14 cellular contexts compared by ENCODE assay signal in the genomic region with DNA sequence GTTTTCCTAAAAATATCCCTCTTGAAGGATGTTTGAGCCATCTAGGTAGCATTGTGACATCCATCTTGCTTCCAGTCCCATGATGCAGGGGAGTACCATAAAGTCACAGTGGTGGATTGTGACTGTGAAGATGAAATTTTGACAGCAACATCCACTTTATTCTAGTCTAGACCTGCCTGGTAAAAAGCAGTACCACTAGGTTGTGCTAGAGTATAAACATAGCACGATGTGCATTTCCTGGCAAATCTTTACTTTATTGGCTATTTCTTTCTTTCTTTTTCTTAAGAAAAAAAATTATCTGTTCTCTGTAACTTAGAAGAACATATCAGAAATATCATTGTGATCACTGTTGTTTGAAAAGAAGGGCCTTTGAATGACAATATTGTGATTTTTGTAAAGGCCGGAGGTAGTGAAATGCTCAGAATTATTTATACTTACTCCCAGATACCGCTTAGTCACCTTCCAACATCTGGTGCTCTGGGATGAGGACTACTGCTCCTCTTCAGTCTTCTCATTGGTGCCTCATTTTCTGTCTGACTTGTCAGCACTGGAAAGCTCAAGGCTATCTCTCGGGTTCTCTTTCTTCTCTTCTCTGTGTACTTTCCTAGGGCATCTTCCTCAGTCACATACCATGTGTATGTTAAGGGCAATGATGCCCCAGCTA. TPM values are rescaled to one million over a fixed set of nuclear protein-coding genes. Genes with fewer than 3 reads are reported as not detected.
DNase-seq lines count a peak whose midpoint lies in the region; ATAC-seq, FAIRE-seq and TF ChIP-seq lines count a peak whose summit lies in the region.
"Had no signal": no experiment of that assay in that cellular context is flagged by ENCODE, and none has a peak within 500 bp of the region (broad histone marks: within the 10 kb centered on the region; RNA-seq: fewer than 3 reads in every experiment).

No MANE protein-coding gene starts in this region.

- no peak overlapping the region for H4K91ac ChIP-seq in neuronal stem cell (ENCODE audit: low read depth, low read length, poor library complexity)

- no peak overlapping the region for H3K23ac ChIP-seq in mesendoderm (ENCODE audit: low read length)
- no peak overlapping the region for H3K23ac ChIP-seq in neuronal stem cell (ENCODE audit: low read depth, low read length, poor library complexity)

- no peak overlapping the region for H2AFZ ChIP-seq in HepG2 (ENCODE audit: low read length)
- H2AFZ ChIP-seq in neuronal stem cell (ENCODE audit: low read length) = no peak overlapping the region

- H3K56ac ChIP-seq in mesendoderm (ENCODE audit: low read length) = no peak overlapping the region

- DNase-seq in HepG2 (ENCODE audit: low spot score) (no peak), right lobe of liver (no peak), WERI-Rb-1 (no peak), mesendoderm (peak; percentile 18), occipital lobe (lab: John Stamatoyannopoulos, UW) (no peak), neuronal stem cell (ENCODE audit: low spot score) (no peak)
- DNase-seq: naive B cell, SHP77, trophoblast cell had no signal

- FAIRE-seq in HepG2 (lab: Jason Lieb, UNC) = no peak
- FAIRE-seq: islet of Langerhans had no signal

- H3K9me3 ChIP-seq in HepG2 (ENCODE audit: low read length) (no peaks in the 10 kb centered on the region), right lobe of liver (no peaks in the 10 kb centered on the region), WERI-Rb-1 (ENCODE audit: severe bottlenecking) (no peaks in the 10 kb centered on the region), neuronal stem cell (replicated peaks in 1 of 2; ENCODE audit: control insufficient read depth in 2 of 2, insufficient read depth in 1 of 2, low read depth in 1 of 2, low read length in 2 of 2) (no peaks in the 10 kb centered on the region)

- H4K20me1 ChIP-seq in HepG2 (ENCODE audit: insufficient read depth, low read length) = no peaks in the 10 kb centered on the region

- in situ Hi-C loops in HepG2 (cut with HindIII; ENCODE audit: extremely low pct_ligation_motif_present, low pct_unique_long_range_greater_than_20kb) = no loop called here

- H2BK5ac ChIP-seq in mesendoderm (ENCODE audit: low read length) = no peak overlapping the region
- H2BK5ac ChIP-seq in neuronal stem cell (ENCODE audit: low read length) = no peak overlapping the region

- H3K4me2 ChIP-seq in HepG2 (ENCODE audit: low read depth, low read length) (no peak overlapping the region), mesendoderm (ENCODE audit: low read length) (no peak overlapping the region), neuronal stem cell (ENCODE audit: insufficient read depth, low read length, poor library complexity, severe bottlenecking) (no peak overlapping the region)

- ATAC-seq in HepG2 = no peak
- no peak for ATAC-seq in right lobe of liver
- no peak for ATAC-seq in HG03097 (IDR thresholded peaks at IDR 0.05; ENCODE audit: low FRiP score, unreplicated experiment)
- no peak for ATAC-seq in HG02981 (IDR thresholded peaks at IDR 0.05; ENCODE audit: unreplicated experiment)
- ATAC-seq: activated naive CD4-positive, alpha-beta T cell treated with anti-CD3 and anti-CD28 coated beads, Interleukin-2, amount 50 U/mL, for 72 hours had no signal

- H3K79me2 ChIP-seq in HepG2 (ENCODE audit: insufficient read depth, low read length) (no peaks in the 10 kb centered on the region), mesendoderm (ENCODE audit: control insufficient read depth, insufficient read depth, low read length) (no peaks in the 10 kb centered on the region)

- POLR2A ChIA-PET in HepG2 (lab: Yijun Ruan, JAX) = no interaction called here

- no peak overlapping the region for H2AK5ac ChIP-seq in mesendoderm (ENCODE audit: low read length)
- H2AK5ac ChIP-seq in neuronal stem cell (ENCODE audit: low read depth, low read length) = no peak overlapping the region

- no peaks in the 10 kb centered on the region for H3K79me1 ChIP-seq in mesendoderm (ENCODE audit: low read length)
- H3K79me1 ChIP-seq in neuronal stem cell (ENCODE audit: low read depth, low read length) = no peaks in the 10 kb centered on the region

- H3K9ac ChIP-seq in HepG2 (ENCODE audit: insufficient read depth, low read depth, low read length) (no peak overlapping the region), mesendoderm (ENCODE audit: low read length) (no peak overlapping the region), neuronal stem cell (ENCODE audit: low read depth, low read length, poor library complexity) (no peak overlapping the region)

- H3K4me3 ChIP-seq in HepG2 (replicated peaks in 1 of 3; ENCODE audit: insufficient read depth in 1 of 3, low read depth in 2 of 3, low read length in 3 of 3) (no peak overlapping the region), right lobe of liver (no peak overlapping the region), WERI-Rb-1 (ENCODE audit: low read depth, low read length) (no peak overlapping the region), mesendoderm (ENCODE audit: low read length) (no peak overlapping the region), neuronal stem cell (ENCODE audit: low read length in 2 of 2) (no peak overlapping the region)
- H3K4me3 ChIP-seq: coronary artery had no signal

- H3K4ac ChIP-seq in mesendoderm (ENCODE audit: low read depth, low read length) (no peak overlapping the region), neuronal stem cell (ENCODE audit: low read length) (no peak overlapping the region)

- H2BK12ac ChIP-seq in neuronal stem cell (ENCODE audit: low read length) = no peak overlapping the region

- WGBS in HepG2 (ENCODE audit: low lambda C conversion rate) = 14% methylated on average over 4 of the region's 4 CpGs
- 43% methylated on average over 4 of the region's 4 CpGs for WGBS in right lobe of liver (ENCODE audit: insufficient coverage, low coverage, low lambda C conversion rate, missing lambda C conversion rate)
- WGBS in mesendoderm (ENCODE audit: extremely low coverage, insufficient coverage, low lambda C conversion rate) = no CpG with 5 or more reads among the region's 4 CpGs
- no CpG with 5 or more reads among the region's 4 CpGs for WGBS in neuronal stem cell (ENCODE audit: extremely low coverage in 2 of 2, insufficient read length in 2 of 2, insufficient replicate concordance in 1 of 2), 2 donors

- H3K27me3 ChIP-seq in HepG2 (ENCODE audit: control insufficient read depth in 1 of 2, insufficient read depth in 2 of 2, low read length in 2 of 2) (no peaks in the 10 kb centered on the region), right lobe of liver (no peaks in the 10 kb centered on the region), WERI-Rb-1 (ENCODE audit: insufficient read depth, low read depth, severe bottlenecking) (no peaks in the 10 kb centered on the region), mesendoderm (ENCODE audit: insufficient read depth, low read length, poor library complexity) (no peaks in the 10 kb centered on the region), neuronal stem cell (ENCODE audit: control insufficient read depth in 3 of 3, insufficient read depth in 3 of 3, low read depth in 1 of 3, low read length in 3 of 3) (no peaks in the 10 kb centered on the region)

- no peak for TF ChIP-seq CTCF in HepG2 (CRISPR knock-in tag; IDR thresholded peaks at IDR 0.05)
- no peak for TF ChIP-seq CTCF in right lobe of liver (IDR thresholded peaks at IDR 0.05)
- peak; percentile 54 for TF ChIP-seq CTCF in WERI-Rb-1 (IDR thresholded peaks at IDR 0.05; ENCODE audit: low read depth, low read length)

- TF ChIP-seq POLR2A in HepG2 (IDR thresholded peaks at IDR 0.05; ENCODE audit: insufficient read depth in 1 of 2, low read depth in 2 of 2, low read length in 2 of 2) (no peak), right lobe of liver (IDR thresholded peaks at IDR 0.05) (no peak)

- H3K36me3 ChIP-seq in HepG2 (replicated peaks in 1 of 2; ENCODE audit: control insufficient read depth in 1 of 2, insufficient read depth in 2 of 2, low read length in 2 of 2) (no peaks in the 10 kb centered on the region), right lobe of liver (no peaks in the 10 kb centered on the region), WERI-Rb-1 (no peaks in the 10 kb centered on the region), mesendoderm (ENCODE audit: control insufficient read depth, insufficient read depth, low read length) (no peaks in the 10 kb centered on the region), neuronal stem cell (replicated peaks in 1 of 2; ENCODE audit: control insufficient read depth in 2 of 2, insufficient read depth in 2 of 2, low read length in 2 of 2) (no peaks in the 10 kb centered on the region)

- H3K4me1 ChIP-seq in HepG2 (ENCODE audit: insufficient read depth, low read length) = no peaks in the 10 kb centered on the region
- no peaks in the 10 kb centered on the region for H3K4me1 ChIP-seq in right lobe of liver
- H3K4me1 ChIP-seq in mesendoderm (ENCODE audit: control insufficient read depth, low read depth, low read length) = no peaks in the 10 kb centered on the region
- H3K4me1 ChIP-seq in neuronal stem cell (ENCODE audit: control insufficient read depth in 2 of 2, insufficient read depth in 1 of 2, low read depth in 1 of 2, low read length in 2 of 2) = no peaks in the 10 kb centered on the region

- H2BK120ac ChIP-seq in mesendoderm (ENCODE audit: low read depth, low read length) = no peak overlapping the region
- H2BK120ac ChIP-seq in neuronal stem cell (ENCODE audit: low read depth, low read length) = no peak overlapping the region

- BruUV-seq in HepG2 (replicated peaks; lab: Mats Ljungman, UMichigan) = no TSS peak

- H4K8ac ChIP-seq in mesendoderm (ENCODE audit: low read depth, low read length) (no peak overlapping the region), neuronal stem cell (ENCODE audit: low read depth, low read length) (no peak overlapping the region)

- no peak overlapping the region for H2BK15ac ChIP-seq in mesendoderm (replicated peaks; ENCODE audit: low read depth)
- H2BK15ac ChIP-seq in neuronal stem cell (ENCODE audit: low read length) = no peak overlapping the region

- H4K5ac ChIP-seq in mesendoderm (ENCODE audit: low read length) = no peak overlapping the region

- no peak overlapping the region for H3K18ac ChIP-seq in mesendoderm (ENCODE audit: low read length)
- H3K18ac ChIP-seq in neuronal stem cell (ENCODE audit: low read length) = no peak overlapping the region

- TF ChIP-seq RAD21 in HepG2 (CRISPR knock-in tag; IDR thresholded peaks at IDR 0.05) = no peak

- intact Hi-C loops in HepG2 (cut with micrococcal nuclease; ENCODE audit: unreplicated experiment) (no loop called here), right lobe of liver (cut with DNase I) (no loop called here)

- CTCF ChIA-PET in HepG2 (lab: Yijun Ruan, JAX; ENCODE audit: low intra/inter-chr PET ratio, low total read pairs) = no interaction called here

- no peak overlapping the region for H3K27ac ChIP-seq in HepG2 (ENCODE audit: extremely low read length, insufficient read depth, low read length)
- no peak overlapping the region for H3K27ac ChIP-seq in right lobe of liver
- H3K27ac ChIP-seq in WERI-Rb-1 = no peak overlapping the region
- no peak overlapping the region for H3K27ac ChIP-seq in mesendoderm (ENCODE audit: low read depth, low read length)
- H3K27ac ChIP-seq in neuronal stem cell (replicated peaks; ENCODE audit: low read length) = no peak overlapping the region
- H3K27ac ChIP-seq: coronary artery had no signal

- TF ChIP-seq EP300 in HepG2 (IDR thresholded peaks at IDR 0.05; ENCODE audit: low read depth in 2 of 2, low read length in 2 of 2) = no peak
- TF ChIP-seq EP300 in HepG2 (CRISPR knock-in tag; IDR thresholded peaks at IDR 0.05; ENCODE audit: borderline replicate concordance) = no peak

- H3K14ac ChIP-seq in neuronal stem cell (ENCODE audit: low read length) = no peak overlapping the region

RNA-seq across cellular contexts. Expression of a gene that starts 35.6 kb away (rescaled TPM):
- total RNA-seq in HepG2 (2016; rRNA removed; fragmentation: Illumina TruSeq; extraction: Trizol) = not detected in 2 replicates
- total RNA-seq in HepG2 (2016; cell fraction: cytosol; rRNA removed; fragmentation: Illumina TruSeq; extraction: Trizol; ENCODE audit: low read depth) = not detected in 2 replicates
- not detected in 2 replicates for total RNA-seq in HepG2 (2016; cell fraction: insoluble cytoplasmic fraction; rRNA removed; fragmentation: Illumina TruSeq; extraction: Trizol)
- total RNA-seq in HepG2 (2016; cell fraction: membrane; rRNA removed; fragmentation: Illumina TruSeq; extraction: Trizol) = not detected in 2 replicates
- total RNA-seq in HepG2 (2016; cell fraction: nucleus; rRNA removed; fragmentation: Illumina TruSeq; extraction: Trizol) = not detected in 2 replicates
- 0.01 TPM in 1 of 2 replicates, not detected in the other for polyA plus RNA-seq in HepG2 (2011; rRNA removed)
- polyA plus RNA-seq in HepG2 (2011; cell fraction: cytosol; rRNA removed) = not detected in 2 replicates
- not detected in 2 replicates for polyA plus RNA-seq in HepG2 (2011; cell fraction: nucleus; rRNA removed)
- polyA plus RNA-seq in HepG2 (2012) = not detected in 2 replicates
- not detected in 2 replicates for polyA plus RNA-seq in HepG2 (2016; cell fraction: cytosol; fragmentation: Illumina TruSeq; extraction: Trizol; ENCODE audit: low read depth)
- polyA plus RNA-seq in HepG2 (2016; cell fraction: insoluble cytoplasmic fraction; fragmentation: Illumina TruSeq; extraction: Trizol; ENCODE audit: low read depth) = not detected in 2 replicates
- not detected in 2 replicates for polyA plus RNA-seq in HepG2 (2016; cell fraction: membrane; fragmentation: Illumina TruSeq; extraction: Trizol; ENCODE audit: low read depth)
- not detected in 2 replicates for polyA plus RNA-seq in HepG2 (2016; cell fraction: nucleus; fragmentation: Illumina TruSeq; extraction: Trizol; ENCODE audit: insufficient read depth, low read depth)
- polyA minus RNA-seq in HepG2 (2011; rRNA and poly(A)+ RNA removed; ENCODE audit: low replicate concordance) = not detected in 2 replicates
- polyA minus RNA-seq in HepG2 (2011; cell fraction: cytosol; rRNA and poly(A)+ RNA removed) = not detected in 2 replicates
- polyA minus RNA-seq in HepG2 (2011; cell fraction: nucleus; rRNA and poly(A)+ RNA removed) = not detected in 2 replicates
- total RNA-seq in right lobe of liver = not detected
- not detected for polyA plus RNA-seq in mesendoderm (2013, experiment 1 of 2)
- polyA plus RNA-seq in mesendoderm (2013, experiment 2 of 2) = under 0.01 TPM
- total RNA-seq in occipital lobe = 0.47 TPM
- 0.06 TPM for polyA plus RNA-seq in neuronal stem cell (2013, experiment 1 of 2)
- 0.06 TPM for polyA plus RNA-seq in neuronal stem cell (2013, experiment 2 of 2)
- total RNA-seq: activated naive CD4-positive, alpha-beta T cell treated with anti-CD3 and anti-CD28 coated beads, Interleukin-2, amount 50 U/mL, for 72 hours had no signal
